Comparison of ENCODE assay signal across 14 cellular contexts in genomic region chr15:57224664-57225063, GRCh38.
DNase-seq lines count a peak whose midpoint lies in the region; ATAC-seq and TF ChIP-seq lines count a peak whose summit lies in the region.
"Had no signal": no experiment of that assay in that cellular context is flagged by ENCODE, and none has a peak within 500 bp of the region (broad histone marks: within the 10 kb centered on the region; RNA-seq: fewer than 3 reads in every experiment).

No MANE protein-coding gene starts in this region.

- H3K4me3 ChIP-seq in OCI-LY3 (ENCODE audit: low read length) (peak overlapping the region; percentile 59), fibroblast of lung (replicated peaks in 1 of 4; ENCODE audit: control extremely low read depth in 1 of 4, insufficient read depth in 1 of 4, low read depth in 3 of 4, low read length in 4 of 4) (peak overlapping the region; percentile 8 to 68 (median 28)), skeletal muscle satellite cell (ENCODE audit: low read length) (no peak overlapping the region)
- H3K4me3 ChIP-seq: lower lobe of right lung had no signal

- H3K79me2 ChIP-seq in OCI-LY3 (ENCODE audit: low read length) (peaks cover 82% of the 10 kb centered on the region), fibroblast of lung (ENCODE audit: control insufficient read depth, insufficient read depth, low read length) (peaks cover 86% of the 10 kb centered on the region)

- H3K4me2 ChIP-seq in OCI-LY3 (ENCODE audit: low read length) = peak overlapping the region; percentile 76
- peak overlapping the region; percentile 77 for H3K4me2 ChIP-seq in fibroblast of lung (ENCODE audit: extremely low read depth, insufficient read depth, low read length)
- peak overlapping the region; percentile 53 for H3K4me2 ChIP-seq in skeletal muscle satellite cell (ENCODE audit: low read length)

- no peak overlapping the region for H2AFZ ChIP-seq in OCI-LY3 (ENCODE audit: low read depth, low read length)
- no peak overlapping the region for H2AFZ ChIP-seq in fibroblast of lung (ENCODE audit: low read length)

- no peaks in the 10 kb centered on the region for H3K9me3 ChIP-seq in OCI-LY3 (ENCODE audit: insufficient read depth, low read length)
- H3K9me3 ChIP-seq in fibroblast of lung (ENCODE audit: control insufficient read depth, insufficient read depth, low read depth, low read length) = no peaks in the 10 kb centered on the region
- H3K9me3 ChIP-seq in skeletal muscle satellite cell (replicated peaks; ENCODE audit: low read length) = no peaks in the 10 kb centered on the region
- H3K9me3 ChIP-seq: lower lobe of right lung, neutrophil had no signal

- H3K36me3 ChIP-seq in OCI-LY3 (replicated peaks; ENCODE audit: low read depth, low read length) = no peaks in the 10 kb centered on the region
- no peaks in the 10 kb centered on the region for H3K36me3 ChIP-seq in fibroblast of lung (ENCODE audit: control insufficient read depth, insufficient read depth, low read length)
- H3K36me3 ChIP-seq in skeletal muscle satellite cell (ENCODE audit: insufficient read depth, low read length) = no peaks in the 10 kb centered on the region
- H3K36me3 ChIP-seq: lower lobe of right lung, neutrophil had no signal

- TF ChIP-seq CTCF in OCI-LY3 (IDR thresholded peaks at IDR 0.05; ENCODE audit: low read depth, low read length) = no peak
- no peak for TF ChIP-seq CTCF in fibroblast of lung (conservative IDR thresholded peaks at IDR 0.05 in 1 of 2, IDR thresholded peaks at IDR 0.05 in 1 of 2; ENCODE audit: low read depth in 1 of 2, low read length in 2 of 2)

- H3K27ac ChIP-seq in OCI-LY3 (ENCODE audit: low read length) = peak overlapping the region; percentile 89
- H3K27ac ChIP-seq in fibroblast of lung (ENCODE audit: insufficient read depth, low read length) = peak overlapping the region; percentile 20
- H3K27ac ChIP-seq: 22Rv1, lower lobe of right lung, neutrophil had no signal

- peak; percentile 42 for DNase-seq in NCI-H2107 treated with DMSO at 0.1 percent for 48 hours (lab: John Stamatoyannopoulos, UW; ENCODE audit: unreplicated experiment)
- DNase-seq in NCI-H2107 (lab: John Stamatoyannopoulos, UW) = no peak
- DNase-seq in fibroblast of lung (ENCODE audit: low read depth in 2 of 2) = peak; percentile 19 to 91
- DNase-seq: activated gamma-delta T cell treated with Interleukin-2 at 50 U/mL for 16 hours, caudate nucleus, hippocampal formation, lower lobe of right lung had no signal

- peaks cover 75% of the 10 kb centered on the region for H3K4me1 ChIP-seq in OCI-LY3 (ENCODE audit: low read length)
- no peaks in the 10 kb centered on the region for H3K4me1 ChIP-seq in fibroblast of lung (ENCODE audit: control insufficient read depth, extremely low read depth, insufficient read depth, low read length)
- peaks cover 60% of the 10 kb centered on the region for H3K4me1 ChIP-seq in skeletal muscle satellite cell (ENCODE audit: control insufficient read depth, insufficient read depth, low read length)

- ATAC-seq in GM21526 (IDR thresholded peaks at IDR 0.05; ENCODE audit: low FRiP score, unreplicated experiment) (no peak), HG02642 (IDR thresholded peaks at IDR 0.05; ENCODE audit: poor library complexity, unreplicated experiment) (no peak), GM21381 (IDR thresholded peaks at IDR 0.05; ENCODE audit: unreplicated experiment) (no peak)
- ATAC-seq: lower lobe of right lung had no signal

- H3K9ac ChIP-seq in OCI-LY3 (ENCODE audit: low read length) = peak overlapping the region; percentile 63
- no peak overlapping the region for H3K9ac ChIP-seq in fibroblast of lung (ENCODE audit: insufficient read depth, low read length)
- peak overlapping the region; percentile 48 for H3K9ac ChIP-seq in skeletal muscle satellite cell (ENCODE audit: low read depth, low read length)

- H3K27me3 ChIP-seq in OCI-LY3 (ENCODE audit: low read depth, low read length) = no peaks in the 10 kb centered on the region
- H3K27me3 ChIP-seq in fibroblast of lung (ENCODE audit: control insufficient read depth, insufficient read depth, low read length) = no peaks in the 10 kb centered on the region
- H3K27me3 ChIP-seq in skeletal muscle satellite cell (ENCODE audit: control insufficient read depth, insufficient read depth, low read length) = no peaks in the 10 kb centered on the region
- H3K27me3 ChIP-seq: neutrophil had no signal

- no peaks in the 10 kb centered on the region; the same call in 1 of the 2 replicates for H4K20me1 ChIP-seq in OCI-LY3 (ENCODE audit: insufficient read depth, low read length)
- H4K20me1 ChIP-seq in fibroblast of lung (ENCODE audit: control insufficient read depth, extremely low read depth, insufficient read depth, low read length) = no peaks in the 10 kb centered on the region
